ENCODE assay signal across 1 cellular context in genomic region chr7:158142657-158143056, GRCh38.
TF ChIP-seq lines count a peak whose summit lies in the region.

No MANE protein-coding gene starts in this region.

TF ChIP-seq in H1, 55 proteins besides CTCF, POLR2A, EP300 and RAD21:
- no peak for TF ChIP-seq KDM5A (IDR thresholded peaks at IDR 0.05; ENCODE audit: low read length)
- no peak for TF ChIP-seq PHF8 (conservative IDR thresholded peaks at IDR 0.05; ENCODE audit: low read depth, low read length)
- no peak for TF ChIP-seq NANOG (IDR thresholded peaks at IDR 0.05; ENCODE audit: insufficient read depth, low read depth, low read length, poor library complexity, severe bottlenecking)
- TF ChIP-seq POU5F1 (IDR thresholded peaks at IDR 0.05; ENCODE audit: low read depth, low read length), result no peak
- no peak for TF ChIP-seq SIRT6 (IDR thresholded peaks at IDR 0.05; ENCODE audit: low read length)
- TF ChIP-seq CEBPB (IDR thresholded peaks at IDR 0.05; ENCODE audit: low read depth, low read length), result no peak
- TF ChIP-seq JUN (IDR thresholded peaks at IDR 0.05; ENCODE audit: low read depth, low read length), result no peak
